ENCODE assay signal across 8 cellular contexts in the genomic region with DNA sequence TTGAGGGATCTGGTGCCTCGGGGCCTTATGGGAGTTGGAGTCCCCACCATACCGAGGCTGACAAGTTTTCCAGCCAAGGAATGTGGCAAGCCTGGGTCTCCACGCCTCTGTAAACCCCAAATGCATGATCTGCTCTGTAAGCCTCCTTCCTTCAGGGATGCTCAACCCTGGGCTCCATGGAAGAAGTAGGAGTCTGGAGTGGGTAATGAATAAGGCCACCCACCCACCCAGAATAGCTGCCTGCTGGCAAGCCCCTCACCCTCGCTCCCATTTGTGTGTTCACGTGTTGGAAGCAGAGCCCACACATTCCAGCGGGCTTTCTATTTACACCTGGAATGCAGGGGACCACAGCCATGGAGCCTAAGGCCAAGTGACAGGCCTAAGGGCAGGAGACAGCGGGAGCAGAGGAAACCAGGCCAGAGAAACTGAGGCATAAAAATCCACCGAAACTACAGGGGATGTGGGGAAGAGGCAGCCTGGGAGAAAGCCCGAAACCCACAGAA. TPM values are rescaled to one million over a fixed set of nuclear protein-coding genes. Genes with fewer than 3 reads are reported as not detected.
A peak's percentile ranks its signal among the peaks of the same experiment; 100 is the strongest.
DNase-seq lines count a peak whose midpoint lies in the region; ATAC-seq and TF ChIP-seq lines count a peak whose summit lies in the region.

No MANE protein-coding gene starts in this region.

- H3K27me3 Mint-ChIP-seq in activated T-cell treated with anti-CD3 and anti-CD28 coated beads, Interleukin-2, amount 50 U/mL, for 4 hours (ENCODE audit: low read depth), result peaks cover 6% of the 10 kb centered on the region

- H3K4me1 ChIP-seq in adipocyte (ENCODE audit: control insufficient read depth, insufficient read depth, low read length), result peaks cover 40% of the 10 kb centered on the region
- H3K4me1 ChIP-seq in thymus (ENCODE audit: control insufficient read depth, insufficient read depth, low read length), result peaks cover 45% of the 10 kb centered on the region

- ATAC-seq in activated T-cell treated with anti-CD3 and anti-CD28 coated beads, Interleukin-2, amount 50 U/mL, for 4 hours, result no peak
- no peak for ATAC-seq in HG02610 (IDR thresholded peaks at IDR 0.05; ENCODE audit: unreplicated experiment)

- no peaks in the 10 kb centered on the region for H3K9me3 Mint-ChIP-seq in activated T-cell treated with anti-CD3 and anti-CD28 coated beads, Interleukin-2, amount 50 U/mL, for 4 hours

- H3K4me3 Mint-ChIP-seq in activated T-cell treated with anti-CD3 and anti-CD28 coated beads, Interleukin-2, amount 50 U/mL, for 4 hours, result peak overlapping the region; percentile 84

- 46% methylated on average over 9 of the region's 9 CpGs for WGBS in thymus

- no peak for TF ChIP-seq CTCF in kidney epithelial cell (IDR thresholded peaks at IDR 0.05; ENCODE audit: insufficient read depth, low read length, poor library complexity, severe bottlenecking)

- peak overlapping the region; percentile 75 for H3K27ac ChIP-seq in thymus (ENCODE audit: low read depth)

- peak overlapping the region; percentile 66 for H3K9ac ChIP-seq in adipocyte (ENCODE audit: low read length)

- DNase-seq in activated T-cell treated with anti-CD3 and anti-CD28 coated beads, Interleukin-2, amount 50 U/mL, for 4 hours, result no peak
- DNase-seq in activated T-cell treated with anti-CD3 and anti-CD28 coated beads for 4 hours, result no peak
- DNase-seq in adipocyte (ENCODE audit: low read depth), result no peak
- peak; percentile 70 for DNase-seq in kidney epithelial cell (ENCODE audit: low read depth)
- DNase-seq in ecto neural progenitor cell (ENCODE audit: low spot score), result no peak
- no peak for DNase-seq in NCI-H345 treated with DMSO at 0.1 percent for 48 hours (lab: John Stamatoyannopoulos, UW; ENCODE audit: unreplicated experiment)

- no peaks in the 10 kb centered on the region for H3K36me3 Mint-ChIP-seq in activated T-cell treated with anti-CD3 and anti-CD28 coated beads, Interleukin-2, amount 50 U/mL, for 4 hours (ENCODE audit: insufficient read depth)

- H3K4me1 Mint-ChIP-seq in activated T-cell treated with anti-CD3 and anti-CD28 coated beads, Interleukin-2, amount 50 U/mL, for 4 hours (ENCODE audit: low read depth), result peaks cover 63% of the 10 kb centered on the region

- H3K4me3 ChIP-seq in adipocyte (ENCODE audit: low read length) (peak overlapping the region; percentile 82), kidney epithelial cell (ENCODE audit: low read depth, low read length) (no peak overlapping the region), thymus (ENCODE audit: low read length) (peak overlapping the region; percentile 48)

- H3K27me3 ChIP-seq in adipocyte (replicated peaks; ENCODE audit: control insufficient read depth, insufficient read depth, low read length), result no peaks in the 10 kb centered on the region
- H3K27me3 ChIP-seq in kidney epithelial cell (ENCODE audit: control insufficient read depth, insufficient read depth, low read length), result no peaks in the 10 kb centered on the region
- no peaks in the 10 kb centered on the region for H3K27me3 ChIP-seq in thymus (ENCODE audit: control insufficient read depth, insufficient read depth)

- no peaks in the 10 kb centered on the region for H3K36me3 ChIP-seq in adipocyte (ENCODE audit: control insufficient read depth, insufficient read depth, low read length, severe bottlenecking)
- no peaks in the 10 kb centered on the region for H3K36me3 ChIP-seq in kidney epithelial cell (ENCODE audit: control insufficient read depth, insufficient read depth, low read length)
- H3K36me3 ChIP-seq in thymus (ENCODE audit: control insufficient read depth, insufficient read depth), result no peaks in the 10 kb centered on the region

- H3K9me3 ChIP-seq in adipocyte (ENCODE audit: control insufficient read depth, low read length) (no peaks in the 10 kb centered on the region), thymus (ENCODE audit: control insufficient read depth) (no peaks in the 10 kb centered on the region)

RNA-seq across cellular contexts. Expression of a gene that starts 4.4 kb away (rescaled TPM):
- total RNA-seq in activated T-cell treated with anti-CD3 and anti-CD28 coated beads, Interleukin-2, amount 50 U/mL, for 4 hours, result 1 to 10 TPM; 4.2 to 6.5 (median 5.7) TPM
- total RNA-seq in kidney epithelial cell, result 6.1 and 12.9 TPM in 2 replicates
- polyA plus RNA-seq in thymus, result 15.1 TPM

RNA-seq across cellular contexts. Expression of a gene that starts 4.6 kb away (rescaled TPM):
- total RNA-seq in activated T-cell treated with anti-CD3 and anti-CD28 coated beads, Interleukin-2, amount 50 U/mL, for 4 hours, result 100 to 1,000 TPM; 161 to 222 (median 174) TPM
- total RNA-seq in kidney epithelial cell, result 219 and 344 TPM in 2 replicates
- polyA plus RNA-seq in thymus, result 990 TPM

RNA-seq across cellular contexts. Expression of a gene that starts 19.1 kb away (rescaled TPM):
- total RNA-seq in activated T-cell treated with anti-CD3 and anti-CD28 coated beads, Interleukin-2, amount 50 U/mL, for 4 hours, result 10 to 100 TPM; 62.9 to 65.3 (median 63.2) TPM
- 57.1 and 69.8 TPM in 2 replicates for total RNA-seq in kidney epithelial cell
- 26.6 TPM for polyA plus RNA-seq in thymus

RNA-seq across cellular contexts. Expression of a gene that starts 24.1 kb away (rescaled TPM):
- 10 to 100 TPM; 42.6 to 47.6 (median 43.0) TPM for total RNA-seq in activated T-cell treated with anti-CD3 and anti-CD28 coated beads, Interleukin-2, amount 50 U/mL, for 4 hours
- 41.3 and 53.3 TPM in 2 replicates for total RNA-seq in kidney epithelial cell
- polyA plus RNA-seq in thymus, result 47.5 TPM

RNA-seq across cellular contexts. Expression of a gene that starts 27.1 kb away (rescaled TPM):
- total RNA-seq in activated T-cell treated with anti-CD3 and anti-CD28 coated beads, Interleukin-2, amount 50 U/mL, for 4 hours, result 100 to 1,000 TPM; 114 to 136 (median 133) TPM
- 277 and 595 TPM in 2 replicates for total RNA-seq in kidney epithelial cell
- polyA plus RNA-seq in thymus, result 846 TPM
